ENCODE assay signal across 8 cellular contexts in the genomic region with DNA sequence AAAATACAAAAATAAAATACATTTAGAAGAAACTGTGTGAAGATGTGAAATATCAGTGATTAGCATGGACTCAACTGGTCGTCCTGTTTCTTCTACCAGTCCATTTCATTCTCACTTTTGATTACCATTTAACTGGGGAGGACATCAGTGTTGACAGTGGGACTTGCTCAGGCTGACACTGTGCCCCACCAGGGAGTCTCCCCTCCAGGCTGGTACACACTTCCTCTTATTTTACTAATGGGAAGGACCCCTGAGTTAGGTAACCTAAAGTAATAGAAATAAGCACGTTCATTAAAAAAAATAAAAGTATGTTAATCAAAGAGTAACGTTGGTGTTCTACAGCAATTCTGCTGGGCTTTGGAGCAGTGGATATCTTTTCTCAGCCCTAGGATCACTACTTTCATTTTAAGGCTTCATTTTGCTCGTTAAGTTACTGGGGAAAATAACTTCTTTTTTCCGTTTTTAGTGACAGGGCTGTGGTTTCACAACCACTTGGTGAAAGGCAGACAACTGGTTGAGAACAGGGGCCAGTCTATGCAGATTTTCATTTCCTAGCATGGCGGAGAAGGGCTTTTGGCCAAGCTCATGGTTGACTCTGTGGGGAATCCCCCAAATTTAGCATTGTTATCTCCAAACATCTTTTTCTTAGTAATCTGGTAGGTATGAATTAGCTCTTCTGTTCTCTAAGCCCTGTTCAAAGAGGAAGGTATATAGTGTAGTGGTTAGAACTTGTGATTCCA. TPM values are rescaled to one million over a fixed set of nuclear protein-coding genes. Genes with fewer than 3 reads are reported as not detected.
A peak's percentile ranks its signal among the peaks of the same experiment; 100 is the strongest.
DNase-seq lines count a peak whose midpoint lies in the region; ATAC-seq and TF ChIP-seq lines count a peak whose summit lies in the region.

No MANE protein-coding gene starts in this region.

- H3K36me3 ChIP-seq in mucosa of descending colon (ENCODE audit: low read depth), result no peaks in the 10 kb centered on the region

- peak; percentile 70 for DNase-seq in activated naive CD4-positive, alpha-beta T cell treated with Interleukin-2 at 50 U/mL for 16 hours
- DNase-seq in activated naive CD4-positive, alpha-beta T cell (lab: John Stamatoyannopoulos, UW), result no peak
- peak; percentile 75 for DNase-seq in activated CD4-positive, alpha-beta memory T cell treated with anti-CD3 and anti-CD28 coated beads, Interleukin-2, amount 10 ng/mL, durations not matched to agents 7 days and 5 days
- DNase-seq in mucosa of descending colon (peak in 1 of 3 donors; percentile 17), cardiac septum (ENCODE audit: low spot score) (no peak), NCI-H2081 (lab: John Stamatoyannopoulos, UW) (no peak), head of caudate nucleus (no peak)

- no peaks in the 10 kb centered on the region for H3K9me3 ChIP-seq in mucosa of descending colon

- no peaks in the 10 kb centered on the region for H3K9me3 Mint-ChIP-seq in activated CD4-positive, alpha-beta memory T cell treated with anti-CD3 and anti-CD28 coated beads, Interleukin-2, amount 10 ng/mL, durations not matched to agents 7 days and 5 days

- CTCF ChIA-PET in activated CD4-positive, alpha-beta memory T cell treated with anti-CD3 and anti-CD28 coated beads, Interleukin-2, amount 10 ng/mL, durations not matched to agents 7 days and 5 days (lab: Charles Lee), result interaction anchor here (0.6 to 2.6 kb wide), 9 partner anchors 9 to 99 kb away, joined by 3 to 12 read pairs (median 4); no protein-coding TSS in a partner anchor

- ATAC-seq in HG03565 (IDR thresholded peaks at IDR 0.05; ENCODE audit: unreplicated experiment) (peak; percentile 69), mucosa of descending colon (peak; percentile 52)

- POLR2A ChIA-PET in activated CD4-positive, alpha-beta memory T cell treated with anti-CD3 and anti-CD28 coated beads, Interleukin-2, amount 10 ng/mL, durations not matched to agents 7 days and 5 days (lab: Charles Lee), result interaction anchor here (0.6 to 5.4 kb wide), 13 partner anchors 8 to 195 kb away, joined by 3 to 96 read pairs (median 5); partner anchors contain the start of genes CBX3, HNRNPA2B1 and NFE2L3

- no peak overlapping the region for H3K4me3 ChIP-seq in mucosa of descending colon

- intact Hi-C loops in mucosa of descending colon (cut with DNase I, micrococcal nuclease), result no loop called here
- intact Hi-C loops in cardiac septum (cut with DNase I), result no loop called here
- intact Hi-C loops in head of caudate nucleus (cut with DNase I), result loop anchor here (5.0 kb wide), 1 partner anchor 91 kb away; the partner anchor contains the start of genes CBX3 and HNRNPA2B1

- peaks cover 5% of the 10 kb centered on the region for H3K4me1 ChIP-seq in mucosa of descending colon (ENCODE audit: low read depth)

- H3K27ac Mint-ChIP-seq in activated CD4-positive, alpha-beta memory T cell treated with anti-CD3 and anti-CD28 coated beads, Interleukin-2, amount 10 ng/mL, durations not matched to agents 7 days and 5 days, result peak overlapping the region; percentile 90

- no peaks in the 10 kb centered on the region for H3K27me3 Mint-ChIP-seq in activated CD4-positive, alpha-beta memory T cell treated with anti-CD3 and anti-CD28 coated beads, Interleukin-2, amount 10 ng/mL, durations not matched to agents 7 days and 5 days

- H3K4me1 Mint-ChIP-seq in activated CD4-positive, alpha-beta memory T cell treated with anti-CD3 and anti-CD28 coated beads, Interleukin-2, amount 10 ng/mL, durations not matched to agents 7 days and 5 days, result peaks cover 45% of the 10 kb centered on the region

- H3K36me3 Mint-ChIP-seq in activated CD4-positive, alpha-beta memory T cell treated with anti-CD3 and anti-CD28 coated beads, Interleukin-2, amount 10 ng/mL, durations not matched to agents 7 days and 5 days (ENCODE audit: low read depth), result peaks cover 32% of the 10 kb centered on the region

- TF ChIP-seq CTCF in mucosa of descending colon (IDR thresholded peaks at IDR 0.05), result no peak

- peak overlapping the region; percentile 96 for H3K4me3 Mint-ChIP-seq in activated CD4-positive, alpha-beta memory T cell treated with anti-CD3 and anti-CD28 coated beads, Interleukin-2, amount 10 ng/mL, durations not matched to agents 7 days and 5 days

RNA-seq across cellular contexts. Expression of gene SNX10, which starts 2.1 kb away (rescaled TPM):
- 10 to 100 TPM; 42.4 to 45.7 TPM for total RNA-seq in activated CD4-positive, alpha-beta memory T cell treated with anti-CD3 and anti-CD28 coated beads, Interleukin-2, amount 10 ng/mL, durations not matched to agents 7 days and 5 days
- total RNA-seq in mucosa of descending colon (1 to 10 TPM; 1.9 to 5.7 (median 4.7) TPM), cardiac septum (1.3 TPM)

Comparison
In these comparisons a context has a peak if more than half of its experiments do, and no peak if none do; other contexts are left out.
1. DNase-seq: peak in activated naive CD4-positive, alpha-beta T cell treated with Interleukin-2 at 50 U/mL for 16 hours (single experiment) and activated CD4-positive, alpha-beta memory T cell treated with anti-CD3 and anti-CD28 coated beads, Interleukin-2, amount 10 ng/mL, durations not matched to agents 7 days and 5 days (single experiment); none in activated naive CD4-positive, alpha-beta T cell (0 of 4), cardiac septum (single experiment), NCI-H2081 (0 of 2) and head of caudate nucleus (0 of 42).
2. RNA of gene SNX10, which starts 2.1 kb away (total RNA-seq): 42.4 to 45.7 TPM in activated CD4-positive, alpha-beta memory T cell treated with anti-CD3 and anti-CD28 coated beads, Interleukin-2, amount 10 ng/mL, durations not matched to agents 7 days and 5 days; 1.9 to 5.7 TPM in mucosa of descending colon and 1.3 TPM in cardiac septum (single experiment); every median in the first group is over 4 times any median in the second.